In the genomic region with DNA sequence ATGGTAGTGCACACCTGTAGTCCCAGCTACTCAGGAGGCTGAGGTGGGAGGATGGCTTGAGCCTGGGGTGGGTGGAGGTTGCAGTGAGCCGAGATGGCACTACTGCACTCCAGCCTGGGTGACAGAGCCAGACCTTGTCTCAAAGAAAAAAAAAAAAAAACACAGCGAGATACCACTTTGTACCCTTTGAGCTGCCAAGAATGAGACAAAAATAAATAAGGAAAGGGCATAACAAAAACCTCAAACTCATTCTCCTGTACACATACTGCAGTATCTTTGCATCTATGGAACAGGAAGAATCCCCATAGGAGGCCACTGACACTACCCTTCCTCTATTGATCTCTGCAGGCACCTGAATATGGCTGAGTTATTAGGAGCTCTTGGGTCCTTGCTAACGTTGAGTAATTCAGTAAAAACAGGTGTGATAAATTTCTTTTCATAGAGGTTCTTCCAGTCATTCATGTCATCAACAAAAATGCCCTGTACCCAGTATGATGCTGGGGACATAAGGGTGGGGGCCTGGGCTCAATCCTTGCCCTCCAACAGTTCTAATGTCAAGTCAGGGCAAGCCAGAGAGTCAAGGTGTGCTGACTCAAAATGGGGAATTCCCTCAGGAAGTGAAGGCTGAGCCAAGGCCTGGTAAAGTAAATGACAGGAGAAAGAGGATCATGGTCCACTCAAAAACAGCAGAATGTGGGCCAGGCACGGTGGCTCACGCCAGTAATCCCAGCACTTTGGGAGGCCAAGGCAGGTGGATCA, we compare ENCODE assay signal across 14 cellular contexts. TPM values are rescaled to one million over a fixed set of nuclear protein-coding genes. Genes with fewer than 3 reads are reported as not detected.
DNase-seq lines count a peak whose midpoint lies in the region; ATAC-seq and TF ChIP-seq lines count a peak whose summit lies in the region.
"Had no signal": no experiment of that assay in that cellular context is flagged by ENCODE, and none has a peak within 500 bp of the region (broad histone marks: within the 10 kb centered on the region; RNA-seq: fewer than 3 reads in every experiment).

No MANE protein-coding gene starts in this region.

- H3K4me3 Mint-ChIP-seq in MCF 10A (ENCODE audit: unreplicated experiment): no peak overlapping the region

- CTCF ChIA-PET in MCF 10A (lab: Yijun Ruan, JAX): interaction anchor here (0.7 to 1.2 kb wide), 6 partner anchors 9 to 535 kb away, joined by 3 to 5 read pairs (median 3); partner anchors contain the start of gene ATP6V0D1
- CTCF ChIA-PET in RWPE1 (lab: Yijun Ruan, JAX): interaction anchor here (0.7 to 1.1 kb wide), 3 partner anchors 18 to 103 kb away, joined by 4 to 8 read pairs (median 6); no protein-coding TSS in a partner anchor

- H3K4me3 ChIP-seq in breast epithelium: no peak overlapping the region
- H3K4me3 ChIP-seq in gastrocnemius medialis: no peak overlapping the region
- H3K4me3 ChIP-seq: lower lobe of right lung had no signal

- intact Hi-C loops in MCF 10A (cut with micrococcal nuclease) (no loop called here), breast epithelium (cut with DNase I; ENCODE audit: low total_unique reads) (no loop called here), gastrocnemius medialis (cut with DNase I; ENCODE audit: low total_unique reads) (loop anchor here (1.0 kb wide), 1 partner anchor 35 kb away; no protein-coding TSS in a partner anchor)

- no TSS peak for BruUV-seq in MCF 10A (replicated peaks; lab: Mats Ljungman, UMichigan)

- in situ Hi-C loops in gastrocnemius medialis (cut with MboI; ENCODE audit: low sequenced_read_pairs in 4 of 4) (no loop called here), ACHN (cut with HindIII; ENCODE audit: low pct_ligation_motif_present, low pct_unique_long_range_greater_than_20kb, low sequenced_read_pairs) (no loop called here)

- no peaks in the 10 kb centered on the region for H3K9me3 Mint-ChIP-seq in MCF 10A (ENCODE audit: unreplicated experiment)

- ATAC-seq in foreskin keratinocyte (peak; percentile 94), gastrocnemius medialis (peak; percentile 39 to 40), GM21737 (IDR thresholded peaks at IDR 0.05; ENCODE audit: unreplicated experiment) (no peak), GM19467 (IDR thresholded peaks at IDR 0.05; ENCODE audit: unreplicated experiment) (no peak)

- H3K4me1 ChIP-seq in breast epithelium: peaks cover 0 to 9% of the 10 kb centered on the region in 2 donors
- peaks cover 10% of the 10 kb centered on the region for H3K4me1 ChIP-seq in foreskin keratinocyte
- H3K4me1 ChIP-seq in gastrocnemius medialis: peaks cover 42 to 50% of the 10 kb centered on the region in 2 donors

- peak; percentile 69 for DNase-seq in MCF 10A (ENCODE audit: unreplicated experiment)
- no peak for DNase-seq in breast epithelium (ENCODE audit: low spot score in 2 of 2)
- peak; percentile 70 for DNase-seq in RWPE1 (ENCODE audit: low spot score)
- DNase-seq in foreskin keratinocyte: peak; percentile 70 to 82
- no peak for DNase-seq in gastrocnemius medialis
- DNase-seq in ACHN: no peak
- DNase-seq: activated CD4-positive, alpha-beta T cell treated with anti-CD3 and anti-CD28 coated beads, Interleukin-2, amount 50 U/mL, for 4 hours; activated gamma-delta T cell; DMS 273 treated with DMSO at 0.1 percent for 48 hours; lower lobe of right lung; NCI-H1694; SHP77 had no signal

- TF ChIP-seq POLR2A in breast epithelium (IDR thresholded peaks at IDR 0.05) (no peak), gastrocnemius medialis (IDR thresholded peaks at IDR 0.05) (no peak)

- POLR2A ChIA-PET in MCF 10A (lab: Yijun Ruan, JAX): interaction anchor here (1.3 to 2.0 kb wide), 3 partner anchors 13 to 60 kb away, joined by 3 to 9 read pairs (median 6); partner anchors contain the start of genes GFOD2, RANBP10 and TSNAXIP1
- POLR2A ChIA-PET in RWPE1 (lab: Yijun Ruan, JAX; ENCODE audit: low non-redundant PET): interaction anchor here (0.6 kb wide), 1 partner anchor 177 kb away, joined by 3 read pairs; no protein-coding TSS in a partner anchor

- H3K9me3 ChIP-seq in breast epithelium (no peaks in the 10 kb centered on the region), gastrocnemius medialis (no peaks in the 10 kb centered on the region)
- H3K9me3 ChIP-seq: lower lobe of right lung had no signal

- no peaks in the 10 kb centered on the region for H3K36me3 Mint-ChIP-seq in MCF 10A (ENCODE audit: insufficient read depth, unreplicated experiment)

- H3K27ac ChIP-seq in breast epithelium (no peak overlapping the region), RWPE1 (peak overlapping the region; percentile 71), foreskin keratinocyte (peak overlapping the region; percentile 3), gastrocnemius medialis (peak overlapping the region; percentile 33 to 82 (median 69))
- H3K27ac ChIP-seq: lower lobe of right lung had no signal

- TF ChIP-seq CTCF in MCF 10A (IDR thresholded peaks at IDR 0.05; ENCODE audit: unreplicated experiment) (no peak), breast epithelium (IDR thresholded peaks at IDR 0.05) (no peak), RWPE1 (conservative IDR thresholded peaks at IDR 0.05; ENCODE audit: low read depth) (no peak), foreskin keratinocyte (conservative IDR thresholded peaks at IDR 0.05) (no peak), gastrocnemius medialis (IDR thresholded peaks at IDR 0.05 in 4 of 5, conservative IDR thresholded peaks at IDR 0.05 in 1 of 5) (no peak)

- H3K4me1 Mint-ChIP-seq in MCF 10A (ENCODE audit: insufficient read depth, unreplicated experiment): peaks cover 14% of the 10 kb centered on the region

- peak overlapping the region; percentile 64 for H3K27ac Mint-ChIP-seq in MCF 10A (ENCODE audit: low read depth, unreplicated experiment)

- H3K27me3 ChIP-seq in breast epithelium: no peaks in the 10 kb centered on the region
- H3K27me3 ChIP-seq in foreskin keratinocyte: no peaks in the 10 kb centered on the region
- H3K27me3 ChIP-seq in gastrocnemius medialis: no peaks in the 10 kb centered on the region

- no peaks in the 10 kb centered on the region for H3K27me3 Mint-ChIP-seq in MCF 10A (ENCODE audit: insufficient read depth, unreplicated experiment)

- H3K36me3 ChIP-seq in breast epithelium (no peaks in the 10 kb centered on the region), gastrocnemius medialis (no peaks in the 10 kb centered on the region)

RNA-seq across cellular contexts. Expression of gene RANBP10, which starts 26.9 kb away (rescaled TPM):
- total RNA-seq in MCF 10A (2022) (17.2 and 21.7 TPM in 2 replicates), breast epithelium (10 to 100 TPM in 2 of 3 donors, 1 to 10 TPM in 1; 7.7 to 13.2 (median 13.1) TPM), foreskin keratinocyte (8.6 and 8.9 TPM in 2 replicates), gastrocnemius medialis (10 to 100 TPM; 12.6 to 46.6 (median 14.8) TPM)
- 4.9 and 5.3 TPM in 2 replicates for polyA plus RNA-seq in foreskin keratinocyte

RNA-seq across cellular contexts. Expression of gene TSNAXIP1, which starts 27.3 kb away (rescaled TPM):
- 1.1 and 1.5 TPM in 2 replicates for total RNA-seq in MCF 10A (2022)
- total RNA-seq in breast epithelium: 1 to 10 TPM; 1.1 to 4.2 (median 3.9) TPM
- total RNA-seq in foreskin keratinocyte: 0.35 and 0.65 TPM in 2 replicates
- 0.29 and 0.49 TPM in 2 replicates for polyA plus RNA-seq in foreskin keratinocyte
- 10 to 100 TPM in 1 of 4 donors, under 1 TPM in 2, not detected in 1; 0.27 to 11.0 (median 0.56) TPM for total RNA-seq in gastrocnemius medialis

Comparison
In these comparisons a context has a peak if more than half of its experiments do, and no peak if none do; other contexts are left out.
1. DNase-seq: peak in MCF 10A (single experiment), RWPE1 (single experiment) and foreskin keratinocyte (2 of 2); none in breast epithelium (0 of 2), gastrocnemius medialis (0 of 2) and ACHN (single experiment).
2. H3K27ac ChIP-seq: peak in RWPE1 (single experiment), foreskin keratinocyte (single experiment) and gastrocnemius medialis (4 of 4); none in breast epithelium (0 of 2).
3. ATAC-seq: peak in foreskin keratinocyte (single experiment) and gastrocnemius medialis (2 of 2); none in GM21737 (single experiment) and GM19467 (single experiment).